In the genomic region with DNA sequence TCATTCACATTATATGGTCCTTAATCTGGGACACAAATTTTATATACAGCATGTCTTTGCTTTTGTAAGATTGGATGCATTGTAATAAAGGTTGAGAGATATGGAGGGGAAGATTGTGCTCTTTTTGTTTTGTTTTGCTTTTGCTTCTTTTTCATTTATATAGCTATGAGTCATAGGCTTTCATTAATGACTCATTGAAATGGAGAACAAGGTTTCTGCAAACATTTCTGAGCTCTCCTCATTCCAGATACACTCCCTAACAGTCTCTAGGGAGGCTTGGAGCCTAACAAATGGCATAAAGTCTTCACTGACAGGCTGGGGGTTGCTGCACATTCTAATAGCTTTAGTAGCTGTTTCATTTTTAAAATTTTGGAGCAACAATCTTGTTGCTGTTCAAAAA, we compare ENCODE assay signal across 9 cellular contexts. TPM values are rescaled to one million over a fixed set of nuclear protein-coding genes. Genes with fewer than 3 reads are reported as not detected.
A peak's percentile ranks its signal among the peaks of the same experiment; 100 is the strongest.
DNase-seq lines count a peak whose midpoint lies in the region; ATAC-seq and TF ChIP-seq lines count a peak whose summit lies in the region.
"Had no signal": no experiment of that assay in that cellular context is flagged by ENCODE, and none has a peak within 500 bp of the region (broad histone marks: within the 10 kb centered on the region; RNA-seq: fewer than 3 reads in every experiment).

No MANE protein-coding gene starts in this region.

- H3K27ac ChIP-seq in H9 (ENCODE audit: insufficient read length, low read depth, low read length) (no peak overlapping the region), Panc1 (ENCODE audit: low read length) (peak overlapping the region; percentile 91)
- H3K27ac ChIP-seq: epithelial cell of prostate had no signal

- H2BK20ac ChIP-seq in H9 (ENCODE audit: low read depth, low read length, poor library complexity, severe bottlenecking) = no peak overlapping the region

- H2BK12ac ChIP-seq in H9 (ENCODE audit: insufficient read length, low read depth, low read length) = no peak overlapping the region

- H3K23ac ChIP-seq in H9 (ENCODE audit: insufficient read length, low read depth, low read length) = no peak overlapping the region

- POLR2A ChIA-PET in Panc1 (lab: Charles Lee) = no interaction called here

- no peak overlapping the region for H3K4me3 Mint-ChIP-seq in H9
- H3K4me3 Mint-ChIP-seq in CD14-positive monocyte = no peak overlapping the region

- H3K4ac ChIP-seq in H9 (ENCODE audit: low read depth, low read length) = no peak overlapping the region

- no peak overlapping the region for H3T11ph ChIP-seq in H9 (ENCODE audit: low read length)

- H3K27ac Mint-ChIP-seq in H9 = peak overlapping the region in 1 of 3 experiments; percentile 73; a peak in 4 of 7 replicates
- no peak overlapping the region for H3K27ac Mint-ChIP-seq in CD14-positive monocyte

- H3K4me3 ChIP-seq in Panc1 (ENCODE audit: low read depth in 2 of 2, low read length in 2 of 2) (no peak overlapping the region; a peak in 1 of 4 replicates), H7 (ENCODE audit: insufficient read depth, low read depth, low read length) (no peak overlapping the region)

- H2AFZ ChIP-seq in H9 (ENCODE audit: low read length) = no peak overlapping the region

- intact Hi-C loops in Panc1 (cut with micrococcal nuclease; ENCODE audit: unreplicated experiment) (no loop called here), CD14-positive monocyte (cut with micrococcal nuclease) (no loop called here), left colon (cut with DNase I, micrococcal nuclease) (no loop called here)

- H3K4me2 ChIP-seq in H9 (ENCODE audit: insufficient read depth, insufficient read length, low read length) = peak overlapping the region; percentile 25

- H4K8ac ChIP-seq in H9 (replicated peaks; ENCODE audit: insufficient read length, low read depth, low read length) = no peak overlapping the region

- TF ChIP-seq CTCF in H9 (conservative IDR thresholded peaks at IDR 0.05) (no peak), Panc1 (IDR thresholded peaks at IDR 0.05) (no peak), CD14-positive monocyte (IDR thresholded peaks at IDR 0.05) (no peak)

- H3K14ac ChIP-seq in H9 (ENCODE audit: insufficient read depth, low read length) = no peak overlapping the region

- no peak overlapping the region for H2BK15ac ChIP-seq in H9 (ENCODE audit: low read depth, low read length)

- no peaks in the 10 kb centered on the region for H3K27me3 Mint-ChIP-seq in H9 (ENCODE audit: low read depth)
- no peaks in the 10 kb centered on the region for H3K27me3 Mint-ChIP-seq in CD14-positive monocyte (ENCODE audit: low read depth in 3 of 3)

- H3K56ac ChIP-seq in H9 (ENCODE audit: insufficient read length, low read depth, low read length) = no peak overlapping the region

- no peak overlapping the region for H2BK120ac ChIP-seq in H9 (ENCODE audit: low read depth, low read length, poor library complexity, severe bottlenecking)

- peaks cover 0 to 3% (median 0%) of the 10 kb centered on the region in 3 experiments; a peak in 1 of 7 replicates for H3K36me3 Mint-ChIP-seq in H9 (ENCODE audit: insufficient read depth in 1 of 3, low read depth in 3 of 3)
- no peaks in the 10 kb centered on the region for H3K36me3 Mint-ChIP-seq in CD14-positive monocyte

- in situ Hi-C loops in Panc1 (cut with HindIII; ENCODE audit: low pct_unique_long_range_greater_than_20kb, low sequenced_read_pairs) = no loop called here

- H4K91ac ChIP-seq in H9 (ENCODE audit: insufficient read length, low read depth, low read length) = no peak overlapping the region

- no peaks in the 10 kb centered on the region for H3K9me3 ChIP-seq in H9 (ENCODE audit: control insufficient read depth, low read depth, low read length)
- H3K9me3 ChIP-seq in Panc1 (ENCODE audit: control insufficient read depth, insufficient read depth, low read depth, low read length) = no peaks in the 10 kb centered on the region

- no peaks in the 10 kb centered on the region for H3K79me1 ChIP-seq in H9 (ENCODE audit: insufficient read depth, low read depth, low read length, poor library complexity, severe bottlenecking)

- H3K27me3 ChIP-seq in H9 (ENCODE audit: insufficient read depth, low read length) = no peaks in the 10 kb centered on the region
- H3K27me3 ChIP-seq in Panc1 (ENCODE audit: control insufficient read depth, insufficient read depth, low read length) = no peaks in the 10 kb centered on the region
- no peaks in the 10 kb centered on the region for H3K27me3 ChIP-seq in H7 (ENCODE audit: control insufficient read depth, insufficient read depth, low read length)

- no peaks in the 10 kb centered on the region for H3K79me2 ChIP-seq in H9 (ENCODE audit: insufficient read depth, low read length)

- H4K5ac ChIP-seq in H9 (ENCODE audit: insufficient read length, low read depth, low read length) = no peak overlapping the region

- DNase-seq in H9 = no peak
- DNase-seq in Panc1 (ENCODE audit: low read depth, low spot score) = no peak
- DNase-seq in glomerular visceral epithelial cell (ENCODE audit: extremely low spot score) = peak; percentile 28
- DNase-seq in stromal cell of bone marrow (ENCODE audit: low read depth) = peak; percentile 98
- DNase-seq in CD14-positive monocyte (ENCODE audit: low spot score) = no peak
- DNase-seq in H7 = no peak
- DNase-seq in left colon = no peak

- CTCF ChIA-PET in Panc1 (lab: Charles Lee) = no interaction called here

- no peaks in the 10 kb centered on the region for H4K20me1 ChIP-seq in H9 (ENCODE audit: control insufficient read depth, insufficient read depth, insufficient read length)

- H3K23me2 ChIP-seq in H9 (ENCODE audit: insufficient read length, low read depth, low read length, poor library complexity, severe bottlenecking) = no peaks in the 10 kb centered on the region

- H3K36me3 ChIP-seq in Panc1 (ENCODE audit: control insufficient read depth, insufficient read depth, low read length) (no peaks in the 10 kb centered on the region), H7 (replicated peaks; ENCODE audit: control insufficient read depth, insufficient read depth, low read length) (no peaks in the 10 kb centered on the region)

- H2AK5ac ChIP-seq in H9 (ENCODE audit: insufficient read length, low read length) = no peak overlapping the region

- no peak overlapping the region for H3K9ac ChIP-seq in H9 (ENCODE audit: extremely low read depth, insufficient read length, low read length)

- H3K4me1 ChIP-seq in H9 (ENCODE audit: insufficient read depth, low read length) = peaks cover 2% of the 10 kb centered on the region; the same call in 1 of the 2 replicates
- H3K4me1 ChIP-seq in Panc1 (ENCODE audit: control insufficient read depth, insufficient read depth, low read length) = peaks cover 16% of the 10 kb centered on the region

- ATAC-seq in Panc1 (peak; percentile 96), HG03159 (IDR thresholded peaks at IDR 0.05; ENCODE audit: unreplicated experiment) (no peak), left colon (no peak)

- H3K18ac ChIP-seq in H9 (ENCODE audit: insufficient read length, low read depth, low read length) = no peak overlapping the region

- no peak overlapping the region for H2BK5ac ChIP-seq in H9 (ENCODE audit: insufficient read length, low read length)

- peaks cover 33% of the 10 kb centered on the region in 2 experiments for H3K4me1 Mint-ChIP-seq in H9
- no peaks in the 10 kb centered on the region for H3K4me1 Mint-ChIP-seq in CD14-positive monocyte

- H3K9me3 Mint-ChIP-seq in H9 (no peaks in the 10 kb centered on the region; a peak in 1 of 5 replicates), CD14-positive monocyte (peaks cover 0 to 5% (median 0%) of the 10 kb centered on the region in 7 donors)

- no TSS peak for BruUV-seq in Panc1 (replicated peaks; lab: Mats Ljungman, UMichigan)

RNA-seq across cellular contexts. Expression of a gene that starts 21.4 kb away (rescaled TPM):
- total RNA-seq in H9 (2021) (60.7 and 61.7 TPM in 2 replicates), Panc1 (2021; ENCODE audit: unreplicated experiment) (10.8 TPM), left colon (10 to 100 TPM in 1 of 2 donors, 1 to 10 TPM in 1; 3.1 to 11.3 TPM)
- polyA plus RNA-seq in Panc1 (2012; ENCODE audit: insufficient read length) = 10.2 TPM
- not detected for polyA plus RNA-seq in CD14-positive monocyte
- total RNA-seq in H7 (2014; rRNA removed; shearing (Covaris generic)) = 26.7 and 35.6 TPM in 2 replicates

Comparison
In these comparisons a context has a peak if more than half of its experiments do, and no peak if none do; other contexts are left out.
1. DNase-seq: peak in glomerular visceral epithelial cell (single experiment) and stromal cell of bone marrow (single experiment); none in H9 (single experiment), Panc1 (single experiment), CD14-positive monocyte (single experiment), H7 (single experiment) and left colon (0 of 2).